9 cellular contexts compared by ENCODE assay signal in the genomic region with DNA sequence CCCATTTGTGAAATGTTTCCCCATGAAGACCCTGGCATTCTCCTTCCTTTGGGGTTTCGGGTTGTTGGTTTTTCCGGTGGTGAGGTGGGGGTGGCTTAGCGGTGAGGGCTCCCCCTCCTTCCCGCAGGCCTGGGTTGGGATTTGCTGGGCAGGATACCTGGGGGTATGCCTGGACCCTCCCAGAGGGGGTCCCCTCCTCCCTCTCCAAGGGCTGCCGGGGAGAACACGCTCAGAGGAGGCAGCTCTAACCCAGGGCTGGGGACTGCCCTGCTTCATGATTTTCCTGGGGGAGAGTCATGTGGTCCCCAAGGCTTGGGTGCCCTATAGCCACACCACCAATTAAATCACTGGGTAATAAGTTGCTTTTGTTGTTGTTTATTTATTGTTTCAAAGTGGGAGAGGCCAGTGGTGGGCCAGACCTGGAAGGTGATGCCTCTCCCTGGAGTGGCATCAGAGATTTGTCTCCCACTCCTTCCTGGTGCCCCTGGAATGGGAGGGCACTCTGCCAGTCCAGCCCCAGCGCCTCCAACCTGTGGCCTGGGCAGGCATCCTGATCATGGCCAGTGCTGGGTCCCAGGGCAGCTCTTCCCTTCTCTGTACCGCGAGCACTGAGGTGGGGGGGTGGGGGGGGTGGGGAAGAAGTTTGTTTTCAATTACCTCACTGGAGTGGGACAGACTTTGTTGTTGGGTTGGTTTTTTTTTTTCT. TPM values are rescaled to one million over a fixed set of nuclear protein-coding genes. Genes with fewer than 3 reads are reported as not detected.
DNase-seq lines count a peak whose midpoint lies in the region; ATAC-seq and TF ChIP-seq lines count a peak whose summit lies in the region.
"Had no signal": no experiment of that assay in that cellular context is flagged by ENCODE, and none has a peak within 500 bp of the region (broad histone marks: within the 10 kb centered on the region; RNA-seq: fewer than 3 reads in every experiment).

No MANE protein-coding gene starts in this region.

- no peak for TF ChIP-seq POLR2A in erythroblast (IDR thresholded peaks at IDR 0.05; ENCODE audit: low read length)

- H3K4me3 ChIP-seq in kidney epithelial cell (ENCODE audit: low read depth, low read length) (peak overlapping the region; percentile 7), thoracic aorta (peak overlapping the region; percentile 76)

- DNase-seq in activated CD4-positive, alpha-beta T cell treated with anti-CD3 and anti-CD28 coated beads, Interleukin-2, amount 10 ng/mL, durations not matched to agents 24 days and 14 days, result no peak
- no peak for DNase-seq in activated CD4-positive, alpha-beta T cell treated with anti-CD3 and anti-CD28 coated beads for 4 hours
- no peak for DNase-seq in activated T-helper 1 cell treated with anti-CD3 and anti-CD28 coated beads, Interleukin-12 subunit alpha, Interleukin-12 subunit beta, Interleukin-2, Interleukin-4 antibody, amounts not matched to agents 30 ng/mL and 10 ng/mL and 1 ng/mL, durations not matched to agents 14 hours and 24 hours and 36 hours (ENCODE audit: low spot score)
- DNase-seq in kidney epithelial cell (ENCODE audit: low read depth) (no peak), thoracic aorta (ENCODE audit: low spot score) (no peak), erythroblast (lab: John Stamatoyannopoulos, UW) (no peak)

- H3K27ac Mint-ChIP-seq in activated CD4-positive, alpha-beta T cell treated with anti-CD3 and anti-CD28 coated beads, Interleukin-2, amount 10 ng/mL, durations not matched to agents 24 days and 14 days, result no peak overlapping the region
- no peak overlapping the region for H3K27ac Mint-ChIP-seq in activated T-helper 1 cell treated with anti-CD3 and anti-CD28 coated beads, Interleukin-12 subunit alpha, Interleukin-12 subunit beta, Interleukin-2, Interleukin-4 antibody, amounts not matched to agents 30 ng/mL and 10 ng/mL and 1 ng/mL, durations not matched to agents 14 hours and 24 hours and 36 hours

- H3K27me3 ChIP-seq in kidney epithelial cell (ENCODE audit: control insufficient read depth, insufficient read depth, low read length), result no peaks in the 10 kb centered on the region
- H3K27me3 ChIP-seq in thoracic aorta (replicated peaks; ENCODE audit: insufficient read depth), result no peaks in the 10 kb centered on the region

- H3K9me3 Mint-ChIP-seq in activated CD4-positive, alpha-beta T cell treated with anti-CD3 and anti-CD28 coated beads, Interleukin-2, amount 10 ng/mL, durations not matched to agents 24 days and 14 days, result no peaks in the 10 kb centered on the region
- H3K9me3 Mint-ChIP-seq in activated T-helper 1 cell treated with anti-CD3 and anti-CD28 coated beads, Interleukin-12 subunit alpha, Interleukin-12 subunit beta, Interleukin-2, Interleukin-4 antibody, amounts not matched to agents 30 ng/mL and 10 ng/mL and 1 ng/mL, durations not matched to agents 14 hours and 24 hours and 36 hours, result no peaks in the 10 kb centered on the region

- peaks cover 49% of the 10 kb centered on the region for H3K27me3 Mint-ChIP-seq in activated CD4-positive, alpha-beta T cell treated with anti-CD3 and anti-CD28 coated beads, Interleukin-2, amount 10 ng/mL, durations not matched to agents 24 days and 14 days
- peaks cover 54% of the 10 kb centered on the region for H3K27me3 Mint-ChIP-seq in activated T-helper 1 cell treated with anti-CD3 and anti-CD28 coated beads, Interleukin-12 subunit alpha, Interleukin-12 subunit beta, Interleukin-2, Interleukin-4 antibody, amounts not matched to agents 30 ng/mL and 10 ng/mL and 1 ng/mL, durations not matched to agents 14 hours and 24 hours and 36 hours (ENCODE audit: insufficient read depth)

- TF ChIP-seq CTCF in kidney epithelial cell (IDR thresholded peaks at IDR 0.05; ENCODE audit: insufficient read depth, low read length, poor library complexity, severe bottlenecking) (no peak), thoracic aorta (IDR thresholded peaks at IDR 0.05) (no peak)

- peak overlapping the region; percentile 92 to 99 for H3K27ac ChIP-seq in thoracic aorta

- intact Hi-C loops in activated CD4-positive, alpha-beta T cell treated with anti-CD3 and anti-CD28 coated beads, Interleukin-2, amount 10 ng/mL, durations not matched to agents 24 days and 14 days (cut with micrococcal nuclease), result no loop called here
- intact Hi-C loops in activated T-helper 1 cell treated with anti-CD3 and anti-CD28 coated beads, Interleukin-12 subunit alpha, Interleukin-12 subunit beta, Interleukin-2, Interleukin-4 antibody, amounts not matched to agents 30 ng/mL and 10 ng/mL and 1 ng/mL, durations not matched to agents 14 hours and 24 hours and 36 hours (cut with micrococcal nuclease), result no loop called here

- peak overlapping the region; percentile 88 for H3K4me3 Mint-ChIP-seq in activated CD4-positive, alpha-beta T cell treated with anti-CD3 and anti-CD28 coated beads, Interleukin-2, amount 10 ng/mL, durations not matched to agents 24 days and 14 days
- H3K4me3 Mint-ChIP-seq in activated T-helper 1 cell treated with anti-CD3 and anti-CD28 coated beads, Interleukin-12 subunit alpha, Interleukin-12 subunit beta, Interleukin-2, Interleukin-4 antibody, amounts not matched to agents 30 ng/mL and 10 ng/mL and 1 ng/mL, durations not matched to agents 14 hours and 24 hours and 36 hours, result peak overlapping the region; percentile 87

- ATAC-seq in thoracic aorta (ENCODE audit: insufficient number of reproducible peaks, low FRiP score, low read depth) (no peak), HG03159 (IDR thresholded peaks at IDR 0.05; ENCODE audit: unreplicated experiment) (no peak), GM21825 (IDR thresholded peaks at IDR 0.05; ENCODE audit: unreplicated experiment) (no peak)

- peaks cover 25% of the 10 kb centered on the region for H3K4me1 Mint-ChIP-seq in activated CD4-positive, alpha-beta T cell treated with anti-CD3 and anti-CD28 coated beads, Interleukin-2, amount 10 ng/mL, durations not matched to agents 24 days and 14 days
- H3K4me1 Mint-ChIP-seq in activated T-helper 1 cell treated with anti-CD3 and anti-CD28 coated beads, Interleukin-12 subunit alpha, Interleukin-12 subunit beta, Interleukin-2, Interleukin-4 antibody, amounts not matched to agents 30 ng/mL and 10 ng/mL and 1 ng/mL, durations not matched to agents 14 hours and 24 hours and 36 hours (ENCODE audit: low read depth), result peaks cover 20% of the 10 kb centered on the region

- H3K4me1 ChIP-seq in thoracic aorta (ENCODE audit: control insufficient read depth in 1 of 2, low read depth in 2 of 2), result peaks cover 19 to 39% of the 10 kb centered on the region in 2 donors

- H3K36me3 ChIP-seq in kidney epithelial cell (ENCODE audit: control insufficient read depth, insufficient read depth, low read length), result no peaks in the 10 kb centered on the region
- H3K36me3 ChIP-seq in thoracic aorta, result no peaks in the 10 kb centered on the region
- H3K36me3 ChIP-seq: BE2C had no signal

- H3K9me3 ChIP-seq in thoracic aorta, result no peaks in the 10 kb centered on the region
- H3K9me3 ChIP-seq: BE2C had no signal

- H3K36me3 Mint-ChIP-seq in activated CD4-positive, alpha-beta T cell treated with anti-CD3 and anti-CD28 coated beads, Interleukin-2, amount 10 ng/mL, durations not matched to agents 24 days and 14 days (ENCODE audit: low read depth), result peaks cover 3% of the 10 kb centered on the region
- H3K36me3 Mint-ChIP-seq in activated T-helper 1 cell treated with anti-CD3 and anti-CD28 coated beads, Interleukin-12 subunit alpha, Interleukin-12 subunit beta, Interleukin-2, Interleukin-4 antibody, amounts not matched to agents 30 ng/mL and 10 ng/mL and 1 ng/mL, durations not matched to agents 14 hours and 24 hours and 36 hours (ENCODE audit: low read depth), result no peaks in the 10 kb centered on the region

RNA-seq across cellular contexts. Expression of gene CLCF1, which starts 1.3 kb away (rescaled TPM):
- total RNA-seq in activated CD4-positive, alpha-beta T cell treated with anti-CD3 and anti-CD28 coated beads, Interleukin-2, amount 10 ng/mL, durations not matched to agents 24 days and 14 days, result 0.63 and 0.66 TPM in 2 replicates
- total RNA-seq in activated T-helper 1 cell treated with anti-CD3 and anti-CD28 coated beads, Interleukin-12 subunit alpha, Interleukin-12 subunit beta, Interleukin-2, Interleukin-4 antibody, amounts not matched to agents 30 ng/mL and 10 ng/mL and 1 ng/mL, durations not matched to agents 14 hours and 24 hours and 36 hours, result 0.64 and 0.73 TPM in 2 replicates
- total RNA-seq in kidney epithelial cell, result 33.1 and 34.3 TPM in 2 replicates
- 10 to 100 TPM; 27.1 to 38.1 TPM for total RNA-seq in thoracic aorta

RNA-seq across cellular contexts. Expression of gene RAD9A, which starts 17.1 kb away (rescaled TPM):
- 31.6 and 34.3 TPM in 2 replicates for total RNA-seq in activated CD4-positive, alpha-beta T cell treated with anti-CD3 and anti-CD28 coated beads, Interleukin-2, amount 10 ng/mL, durations not matched to agents 24 days and 14 days
- 30.7 and 31.6 TPM in 2 replicates for total RNA-seq in activated T-helper 1 cell treated with anti-CD3 and anti-CD28 coated beads, Interleukin-12 subunit alpha, Interleukin-12 subunit beta, Interleukin-2, Interleukin-4 antibody, amounts not matched to agents 30 ng/mL and 10 ng/mL and 1 ng/mL, durations not matched to agents 14 hours and 24 hours and 36 hours
- total RNA-seq in kidney epithelial cell (8.3 and 13.6 TPM in 2 replicates), thoracic aorta (10 to 100 TPM; 15.8 to 23.0 TPM)

RNA-seq across cellular contexts. Expression of gene POLD4, which starts 21.4 kb away (rescaled TPM):
- total RNA-seq in activated CD4-positive, alpha-beta T cell treated with anti-CD3 and anti-CD28 coated beads, Interleukin-2, amount 10 ng/mL, durations not matched to agents 24 days and 14 days, result 36.0 and 36.4 TPM in 2 replicates
- total RNA-seq in activated T-helper 1 cell treated with anti-CD3 and anti-CD28 coated beads, Interleukin-12 subunit alpha, Interleukin-12 subunit beta, Interleukin-2, Interleukin-4 antibody, amounts not matched to agents 30 ng/mL and 10 ng/mL and 1 ng/mL, durations not matched to agents 14 hours and 24 hours and 36 hours, result 36.7 and 39.8 TPM in 2 replicates
- 70.7 and 75.5 TPM in 2 replicates for total RNA-seq in kidney epithelial cell
- 100 to 1,000 TPM; 145 to 148 TPM for total RNA-seq in thoracic aorta

RNA-seq across cellular contexts. Expression of gene PPP1CA, which starts 26.9 kb away (rescaled TPM):
- total RNA-seq in activated CD4-positive, alpha-beta T cell treated with anti-CD3 and anti-CD28 coated beads, Interleukin-2, amount 10 ng/mL, durations not matched to agents 24 days and 14 days, result 251 and 252 TPM in 2 replicates
- total RNA-seq in activated T-helper 1 cell treated with anti-CD3 and anti-CD28 coated beads, Interleukin-12 subunit alpha, Interleukin-12 subunit beta, Interleukin-2, Interleukin-4 antibody, amounts not matched to agents 30 ng/mL and 10 ng/mL and 1 ng/mL, durations not matched to agents 14 hours and 24 hours and 36 hours, result 260 and 263 TPM in 2 replicates
- 309 and 319 TPM in 2 replicates for total RNA-seq in kidney epithelial cell
- total RNA-seq in thoracic aorta, result 10 to 100 TPM; 74.4 to 77.8 TPM

RNA-seq across cellular contexts. Expression of gene TBC1D10C, which starts 29.2 kb away (rescaled TPM):
- 115 and 119 TPM in 2 replicates for total RNA-seq in activated CD4-positive, alpha-beta T cell treated with anti-CD3 and anti-CD28 coated beads, Interleukin-2, amount 10 ng/mL, durations not matched to agents 24 days and 14 days
- 131 and 135 TPM in 2 replicates for total RNA-seq in activated T-helper 1 cell treated with anti-CD3 and anti-CD28 coated beads, Interleukin-12 subunit alpha, Interleukin-12 subunit beta, Interleukin-2, Interleukin-4 antibody, amounts not matched to agents 30 ng/mL and 10 ng/mL and 1 ng/mL, durations not matched to agents 14 hours and 24 hours and 36 hours
- total RNA-seq in kidney epithelial cell, result 0.84 and 1.0 TPM in 2 replicates
- total RNA-seq in thoracic aorta, result 1 to 10 TPM; 2.6 to 3.8 TPM

Comparison
In these comparisons a context has a peak if more than half of its experiments do, and no peak if none do; other contexts are left out.
1. RNA of gene CLCF1, which starts 1.3 kb away (total RNA-seq): 27.1 to 38.1 TPM in thoracic aorta and 33.1 to 34.3 TPM in kidney epithelial cell; 0.64 to 0.73 TPM in activated T-helper 1 cell treated with anti-CD3 and anti-CD28 coated beads, Interleukin-12 subunit alpha, Interleukin-12 subunit beta, Interleukin-2, Interleukin-4 antibody, amounts not matched to agents 30 ng/mL and 10 ng/mL and 1 ng/mL, durations not matched to agents 14 hours and 24 hours and 36 hours and 0.63 to 0.66 TPM in activated CD4-positive, alpha-beta T cell treated with anti-CD3 and anti-CD28 coated beads, Interleukin-2, amount 10 ng/mL, durations not matched to agents 24 days and 14 days; every median in the first group is over 10 times any median in the second.